In the genomic region with DNA sequence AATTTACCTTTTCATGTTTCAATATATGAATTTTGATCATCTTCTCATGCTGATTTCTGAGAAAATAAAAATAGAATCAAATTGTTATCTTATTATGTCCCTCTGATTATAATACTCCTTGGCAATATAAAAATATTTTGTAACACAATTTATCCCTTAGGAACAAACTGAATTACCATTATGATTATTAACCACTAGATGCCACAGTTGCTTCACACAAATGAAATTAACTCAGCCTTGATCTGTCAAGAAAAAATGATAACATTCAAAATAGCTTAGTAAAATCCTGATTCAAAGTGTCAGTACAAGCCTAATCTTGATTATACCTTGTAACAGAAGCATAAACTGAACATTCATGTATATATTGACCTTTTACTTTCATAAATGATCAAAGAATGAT, we compare ENCODE assay signal across 12 cellular contexts. TPM values are rescaled to one million over a fixed set of nuclear protein-coding genes. Genes with fewer than 3 reads are reported as not detected.
DNase-seq lines count a peak whose midpoint lies in the region; ATAC-seq and TF ChIP-seq lines count a peak whose summit lies in the region.
"Had no signal": no experiment of that assay in that cellular context is flagged by ENCODE, and none has a peak within 500 bp of the region (broad histone marks: within the 10 kb centered on the region; RNA-seq: fewer than 3 reads in every experiment).

No MANE protein-coding gene starts in this region.

- H3F3A ChIP-seq in OCI-LY1 (ENCODE audit: insufficient read depth, low read length) (no peaks in the 10 kb centered on the region), neural progenitor cell (ENCODE audit: low read depth) (peaks cover 15% of the 10 kb centered on the region)

- H3K27me3 Mint-ChIP-seq in endodermal cell (ENCODE audit: insufficient read depth) (peaks cover 19% of the 10 kb centered on the region), neural progenitor cell (ENCODE audit: insufficient read depth, low read depth) (peaks cover 4% of the 10 kb centered on the region), endothelial cell (ENCODE audit: unreplicated experiment) (peaks cover 7% of the 10 kb centered on the region)

- H3K4me3 ChIP-seq in OCI-LY1 (ENCODE audit: low read depth, low read length, poor library complexity, severe bottlenecking) (no peak overlapping the region), endodermal cell (ENCODE audit: low read length) (no peak overlapping the region), neural progenitor cell (no peak overlapping the region)

- H3K9me3 ChIP-seq in OCI-LY1 (ENCODE audit: low read length) (no peaks in the 10 kb centered on the region), endodermal cell (ENCODE audit: control insufficient read depth, low read length) (no peaks in the 10 kb centered on the region), neural progenitor cell (ENCODE audit: low read depth) (no peaks in the 10 kb centered on the region)

- H2AFZ ChIP-seq in OCI-LY1 (ENCODE audit: low read length) (no peak overlapping the region), neural progenitor cell (replicated peaks) (no peak overlapping the region)

- H3K4me2 ChIP-seq in OCI-LY1 (ENCODE audit: low read length) (no peak overlapping the region), neural progenitor cell (no peak overlapping the region)

- H3K27ac Mint-ChIP-seq in endodermal cell = no peak overlapping the region
- no peak overlapping the region for H3K27ac Mint-ChIP-seq in neural progenitor cell
- H3K27ac Mint-ChIP-seq in endothelial cell (ENCODE audit: unreplicated experiment) = no peak overlapping the region
- H3K27ac Mint-ChIP-seq: activated naive CD4-positive, alpha-beta T cell treated with anti-CD3 and anti-CD28 coated beads, Interleukin-2, amount 10 ng/mL, durations not matched to agents 7 days and 5 days had no signal

- no peaks in the 10 kb centered on the region for H3K4me1 Mint-ChIP-seq in endodermal cell
- H3K4me1 Mint-ChIP-seq in neural progenitor cell = peaks cover 3% of the 10 kb centered on the region
- H3K4me1 Mint-ChIP-seq in endothelial cell (ENCODE audit: unreplicated experiment) = peaks cover 7% of the 10 kb centered on the region

- no peaks in the 10 kb centered on the region for H3K36me3 ChIP-seq in OCI-LY1 (ENCODE audit: insufficient read depth, low read length)
- H3K36me3 ChIP-seq in endodermal cell (ENCODE audit: control insufficient read depth, insufficient read depth, low read length) = no peaks in the 10 kb centered on the region
- no peaks in the 10 kb centered on the region for H3K36me3 ChIP-seq in neural progenitor cell

- no peaks in the 10 kb centered on the region for H3K36me3 Mint-ChIP-seq in endodermal cell (ENCODE audit: low read depth)
- no peaks in the 10 kb centered on the region for H3K36me3 Mint-ChIP-seq in neural progenitor cell
- H3K36me3 Mint-ChIP-seq in endothelial cell (ENCODE audit: low read depth, unreplicated experiment) = peaks cover 7% of the 10 kb centered on the region
- H3K36me3 Mint-ChIP-seq: activated naive CD4-positive, alpha-beta T cell treated with anti-CD3 and anti-CD28 coated beads, Interleukin-2, amount 10 ng/mL, durations not matched to agents 7 days and 5 days had no signal

- H3K27ac ChIP-seq in OCI-LY1 (ENCODE audit: low read depth, low read length, poor library complexity, severe bottlenecking) = no peak overlapping the region
- no peak overlapping the region for H3K27ac ChIP-seq in endodermal cell (ENCODE audit: low read depth, low read length)
- H3K27ac ChIP-seq in neural progenitor cell = no peak overlapping the region

- H3K79me2 ChIP-seq in OCI-LY1 (ENCODE audit: insufficient read depth, low read length) = no peaks in the 10 kb centered on the region
- H3K79me2 ChIP-seq in neural progenitor cell (ENCODE audit: low read depth) = no peaks in the 10 kb centered on the region

- DNase-seq in GM03348 (ENCODE audit: low spot score) (peak; percentile 21), endodermal cell (no peak), neural progenitor cell (ENCODE audit: low spot score) (no peak), endothelial cell (ENCODE audit: low spot score) (no peak), SK-N-DZ (ENCODE audit: low spot score) (no peak), Ammon's horn (ENCODE audit: low spot score) (no peak)
- DNase-seq: activated naive CD4-positive, alpha-beta T cell treated with anti-CD3 and anti-CD28 coated beads, Interleukin-2, amount 10 ng/mL, durations not matched to agents 7 days and 5 days; head of caudate nucleus; NCI-H2029 treated with DMSO at 0.1 percent for 48 hours; occipital lobe had no signal

- TF ChIP-seq CTCF in OCI-LY1 (IDR thresholded peaks at IDR 0.05; ENCODE audit: low read length) = peak; percentile 22; the same call in 1 of the 2 replicates
- peak; percentile 37 for TF ChIP-seq CTCF in endodermal cell (conservative IDR thresholded peaks at IDR 0.05)
- TF ChIP-seq CTCF in neural progenitor cell (IDR thresholded peaks at IDR 0.05) = peak; percentile 27
- no peak for TF ChIP-seq CTCF in endothelial cell (IDR thresholded peaks at IDR 0.05; ENCODE audit: unreplicated experiment)

- ATAC-seq in HG02678 (IDR thresholded peaks at IDR 0.05; ENCODE audit: unreplicated experiment) = no peak

- H3K9me3 Mint-ChIP-seq in endodermal cell (peaks cover 4% of the 10 kb centered on the region), neural progenitor cell (no peaks in the 10 kb centered on the region), endothelial cell (ENCODE audit: unreplicated experiment) (peaks cover 4% of the 10 kb centered on the region)
- H3K9me3 Mint-ChIP-seq: activated naive CD4-positive, alpha-beta T cell treated with anti-CD3 and anti-CD28 coated beads, Interleukin-2, amount 10 ng/mL, durations not matched to agents 7 days and 5 days had no signal

- H3K4me1 ChIP-seq in OCI-LY1 (ENCODE audit: insufficient read depth, low read length, severe bottlenecking) (no peaks in the 10 kb centered on the region), endodermal cell (ENCODE audit: control insufficient read depth, insufficient read depth, low read length) (no peaks in the 10 kb centered on the region), neural progenitor cell (no peaks in the 10 kb centered on the region)

- H3K9ac ChIP-seq in OCI-LY1 (ENCODE audit: low read length) = no peak overlapping the region
- no peak overlapping the region for H3K9ac ChIP-seq in endodermal cell (ENCODE audit: extremely low read depth, low read length, poor library complexity, severe bottlenecking)
- no peak overlapping the region for H3K9ac ChIP-seq in neural progenitor cell

- H3K27me3 ChIP-seq in OCI-LY1 (ENCODE audit: insufficient read depth, low read length) (no peaks in the 10 kb centered on the region), endodermal cell (ENCODE audit: control insufficient read depth, insufficient read depth, low read length, poor library complexity, severe bottlenecking) (peaks cover 31% of the 10 kb centered on the region), neural progenitor cell (peaks cover 42% of the 10 kb centered on the region)

- H3K9me2 ChIP-seq in OCI-LY1 (ENCODE audit: low read depth, low read length) = no peaks in the 10 kb centered on the region

- H3K4me3 Mint-ChIP-seq in endodermal cell (no peak overlapping the region), neural progenitor cell (no peak overlapping the region), endothelial cell (ENCODE audit: unreplicated experiment) (no peak overlapping the region)
- H3K4me3 Mint-ChIP-seq: activated naive CD4-positive, alpha-beta T cell treated with anti-CD3 and anti-CD28 coated beads, Interleukin-2, amount 10 ng/mL, durations not matched to agents 7 days and 5 days had no signal

- H4K20me1 ChIP-seq in OCI-LY1 (ENCODE audit: insufficient read depth, low read length) (no peaks in the 10 kb centered on the region), neural progenitor cell (ENCODE audit: low read depth) (no peaks in the 10 kb centered on the region)

RNA-seq across cellular contexts. Expression of gene CHSY3, which starts 4.8 kb away (rescaled TPM):
- 1 to 10 TPM; 1.2 to 2.0 TPM for total RNA-seq in endodermal cell
- 1.0 TPM for polyA plus RNA-seq in endodermal cell (2013, experiment 1 of 2)
- 1.2 TPM for polyA plus RNA-seq in endodermal cell (2013, experiment 2 of 2)
- total RNA-seq in neural progenitor cell (ENCODE audit: low replicate concordance) = 0.30 and 0.90 TPM in 2 replicates
- total RNA-seq in endothelial cell (ENCODE audit: unreplicated experiment) = 21.2 TPM
- 1.00 and 2.3 TPM in 2 replicates for polyA plus RNA-seq in SK-N-DZ (2014; cell fraction: cytosol; rRNA removed)
- 0.19 and 1.2 TPM in 2 replicates for polyA plus RNA-seq in SK-N-DZ (2014; cell fraction: nucleus; rRNA removed)
